In genomic region chr2:224922142-224922727, GRCh38 we compare ENCODE assay signal across 8 cellular contexts.
DNase-seq lines count a peak whose midpoint lies in the region; ATAC-seq and TF ChIP-seq lines count a peak whose summit lies in the region.

No MANE protein-coding gene starts in this region.

- no peak for DNase-seq in activated T-cell treated with anti-CD3 and anti-CD28 coated beads, Interleukin-2, amount 50 U/mL, for 72 hours
- DNase-seq in activated T-cell treated with anti-CD3 and anti-CD28 coated beads, Interleukin-2, amount 50 U/mL, for 4 hours: no peak
- no peak for DNase-seq in T-helper 2 cell treated with Interferon-gamma antibody and Interleukin-4, amounts not matched to agents 5 μg/mL and 100 μg/mL, for 36 hours (ENCODE audit: low spot score)
- no peak for DNase-seq in osteoblast (ENCODE audit: insufficient read length, low spot score, missing footprints)
- DNase-seq in DMS153 (lab: John Stamatoyannopoulos, UW): no peak
- DNase-seq in NCI-H1105 treated with DMSO at 0.1 percent for 48 hours (lab: John Stamatoyannopoulos, UW): no peak
- no peak for DNase-seq in NCI-H1930 (lab: John Stamatoyannopoulos, UW)

- no peak for TF ChIP-seq CTCF in osteoblast (IDR thresholded peaks at IDR 0.05; ENCODE audit: extremely low read depth, low read depth, low read length)

- H3K9me3 Mint-ChIP-seq in activated T-cell treated with anti-CD3 and anti-CD28 coated beads, Interleukin-2, amount 50 U/mL, for 72 hours: no peaks in the 10 kb centered on the region
- no peaks in the 10 kb centered on the region for H3K9me3 Mint-ChIP-seq in activated T-cell treated with anti-CD3 and anti-CD28 coated beads, Interleukin-2, amount 50 U/mL, for 4 hours
- H3K9me3 Mint-ChIP-seq in T-helper 2 cell treated with Interferon-gamma antibody and Interleukin-4, amounts not matched to agents 5 μg/mL and 100 μg/mL, for 36 hours: no peaks in the 10 kb centered on the region

- peaks cover 52% of the 10 kb centered on the region for H3K4me1 Mint-ChIP-seq in activated T-cell treated with anti-CD3 and anti-CD28 coated beads, Interleukin-2, amount 50 U/mL, for 72 hours (ENCODE audit: low read depth)
- peaks cover 59% of the 10 kb centered on the region for H3K4me1 Mint-ChIP-seq in activated T-cell treated with anti-CD3 and anti-CD28 coated beads, Interleukin-2, amount 50 U/mL, for 4 hours (ENCODE audit: low read depth)
- H3K4me1 Mint-ChIP-seq in T-helper 2 cell treated with Interferon-gamma antibody and Interleukin-4, amounts not matched to agents 5 μg/mL and 100 μg/mL, for 36 hours (ENCODE audit: low read depth): peaks cover 52% of the 10 kb centered on the region

- H2AFZ ChIP-seq in osteoblast (ENCODE audit: low read length): no peak overlapping the region

- no peaks in the 10 kb centered on the region for H3K27me3 ChIP-seq in osteoblast (ENCODE audit: insufficient read depth, low read length)

- H3K9me3 ChIP-seq in osteoblast (ENCODE audit: low read depth, low read length): no peaks in the 10 kb centered on the region

- no peak for ATAC-seq in activated T-cell treated with anti-CD3 and anti-CD28 coated beads, Interleukin-2, amount 50 U/mL, for 72 hours (replicated peaks in 1 of 2)
- no peak for ATAC-seq in activated T-cell treated with anti-CD3 and anti-CD28 coated beads, Interleukin-2, amount 50 U/mL, for 4 hours
- peak; percentile 57 for ATAC-seq in HG03064 (IDR thresholded peaks at IDR 0.05; ENCODE audit: low read depth, unreplicated experiment)

- no peak overlapping the region for H3K4me3 ChIP-seq in osteoblast (ENCODE audit: insufficient read depth, low read length)

- H3K27me3 Mint-ChIP-seq in activated T-cell treated with anti-CD3 and anti-CD28 coated beads, Interleukin-2, amount 50 U/mL, for 72 hours (ENCODE audit: low read depth): no peaks in the 10 kb centered on the region
- H3K27me3 Mint-ChIP-seq in activated T-cell treated with anti-CD3 and anti-CD28 coated beads, Interleukin-2, amount 50 U/mL, for 4 hours (ENCODE audit: low read depth): no peaks in the 10 kb centered on the region
- no peaks in the 10 kb centered on the region for H3K27me3 Mint-ChIP-seq in T-helper 2 cell treated with Interferon-gamma antibody and Interleukin-4, amounts not matched to agents 5 μg/mL and 100 μg/mL, for 36 hours (ENCODE audit: low read depth)

- no peak overlapping the region for H3K4me2 ChIP-seq in osteoblast (ENCODE audit: insufficient read depth, low read length)

- H3K4me3 Mint-ChIP-seq in activated T-cell treated with anti-CD3 and anti-CD28 coated beads, Interleukin-2, amount 50 U/mL, for 72 hours: peak overlapping the region; percentile 16 to 26
- H3K4me3 Mint-ChIP-seq in activated T-cell treated with anti-CD3 and anti-CD28 coated beads, Interleukin-2, amount 50 U/mL, for 4 hours: no peak overlapping the region
- H3K4me3 Mint-ChIP-seq in T-helper 2 cell treated with Interferon-gamma antibody and Interleukin-4, amounts not matched to agents 5 μg/mL and 100 μg/mL, for 36 hours: peak overlapping the region; percentile 42

- H4K20me1 ChIP-seq in osteoblast (ENCODE audit: insufficient read depth, low read length): no peaks in the 10 kb centered on the region

- peaks cover 26% of the 10 kb centered on the region for H3K36me3 ChIP-seq in osteoblast (ENCODE audit: insufficient read depth, low read length)

- H3K79me2 ChIP-seq in osteoblast (ENCODE audit: insufficient read depth, low read length): peaks cover 62% of the 10 kb centered on the region

- H3K36me3 Mint-ChIP-seq in activated T-cell treated with anti-CD3 and anti-CD28 coated beads, Interleukin-2, amount 50 U/mL, for 72 hours (ENCODE audit: insufficient read depth in 2 of 2): peaks cover 13 to 37% of the 10 kb centered on the region in 2 donors
- peaks cover 28% of the 10 kb centered on the region for H3K36me3 Mint-ChIP-seq in activated T-cell treated with anti-CD3 and anti-CD28 coated beads, Interleukin-2, amount 50 U/mL, for 4 hours (ENCODE audit: insufficient read depth)
- peaks cover 37% of the 10 kb centered on the region for H3K36me3 Mint-ChIP-seq in T-helper 2 cell treated with Interferon-gamma antibody and Interleukin-4, amounts not matched to agents 5 μg/mL and 100 μg/mL, for 36 hours (ENCODE audit: low read depth)

- H3K27ac Mint-ChIP-seq in activated T-cell treated with anti-CD3 and anti-CD28 coated beads, Interleukin-2, amount 50 U/mL, for 72 hours: peak overlapping the region; percentile 4
- H3K27ac Mint-ChIP-seq in T-helper 2 cell treated with Interferon-gamma antibody and Interleukin-4, amounts not matched to agents 5 μg/mL and 100 μg/mL, for 36 hours: peak overlapping the region; percentile 61

- H3K4me1 ChIP-seq in osteoblast (ENCODE audit: insufficient read depth, low read length): peaks cover 29% of the 10 kb centered on the region

- H3K27ac ChIP-seq in osteoblast (ENCODE audit: low read depth, low read length): peak overlapping the region; percentile 47
